In genomic region chr10:29941476-29941875, GRCh38 we compare ENCODE assay signal across 30 cellular contexts.
DNase-seq lines count a peak whose midpoint lies in the region; ATAC-seq and TF ChIP-seq lines count a peak whose summit lies in the region.
"Had no signal": no experiment of that assay in that cellular context is flagged by ENCODE, and none has a peak within 500 bp of the region (broad histone marks: within the 10 kb centered on the region; RNA-seq: fewer than 3 reads in every experiment).

No MANE protein-coding gene starts in this region.

- WGBS in SK-N-SH (ENCODE audit: low lambda C conversion rate): 81% methylated on average over 1 of the region's 1 CpG

- ATAC-seq in GM18498 (IDR thresholded peaks at IDR 0.05; ENCODE audit: unreplicated experiment) (no peak), HG03342 (IDR thresholded peaks at IDR 0.05; ENCODE audit: unreplicated experiment) (no peak)
- ATAC-seq: A549; CD8-positive, alpha-beta T cell had no signal

- no peak for TF ChIP-seq RAD21 in SK-N-SH (IDR thresholded peaks at IDR 0.05; ENCODE audit: low read length)

- H3F3A ChIP-seq in Loucy (ENCODE audit: low read depth) (no peaks in the 10 kb centered on the region), SK-N-SH (replicated peaks; ENCODE audit: insufficient read depth) (no peaks in the 10 kb centered on the region)

- H3K27ac ChIP-seq in SK-N-SH (ENCODE audit: low read depth in 2 of 2, low read length in 1 of 2): no peak overlapping the region
- H3K27ac ChIP-seq: 22Rv1; A549; BLaER1; BLaER1 treated with 17β-estradiol and CSF1 and Interleukin-3, amounts not matched to agents 10 nM and 100 nM; C4-2B had no signal

- POLR2A ChIA-PET in SK-N-SH (lab: Yijun Ruan, JAX): no interaction called here

- H3K9me2 ChIP-seq in Loucy (replicated peaks; ENCODE audit: low read depth, low read length): no peaks in the 10 kb centered on the region
- H3K9me2 ChIP-seq in SK-N-SH: no peaks in the 10 kb centered on the region

- H3K4me1 ChIP-seq in BE2C (peaks cover 17% of the 10 kb centered on the region), Loucy (ENCODE audit: insufficient read depth, low read length, poor library complexity, severe bottlenecking) (no peaks in the 10 kb centered on the region), SK-N-SH (ENCODE audit: control insufficient read depth in 1 of 2, insufficient read depth in 2 of 2, low read depth in 1 of 2, low read length in 1 of 2) (peaks cover 0 to 9% of the 10 kb centered on the region in 2 experiments; a peak in 1 of 4 replicates)
- H3K4me1 ChIP-seq: A549; BLaER1; BLaER1 treated with 17β-estradiol and CSF1 and Interleukin-3, amounts not matched to agents 10 nM and 100 nM; Caco-2 had no signal

- CTCF ChIA-PET in SK-N-SH (lab: Yijun Ruan, JAX): no interaction called here

- no peaks in the 10 kb centered on the region for H3K79me2 ChIP-seq in Loucy (ENCODE audit: insufficient read depth, low read length)
- H3K79me2 ChIP-seq in SK-N-SH (ENCODE audit: insufficient read depth): no peaks in the 10 kb centered on the region

- TF ChIP-seq EP300 in SK-N-SH (IDR thresholded peaks at IDR 0.05; ENCODE audit: borderline replicate concordance in 1 of 2, low read depth in 1 of 2, low read length in 1 of 2): no peak

- no peaks in the 10 kb centered on the region for H3K36me3 ChIP-seq in BE2C
- no peaks in the 10 kb centered on the region for H3K36me3 ChIP-seq in Loucy (ENCODE audit: insufficient read depth, low read length)
- no peaks in the 10 kb centered on the region for H3K36me3 ChIP-seq in SK-N-SH (replicated peaks in 1 of 2; ENCODE audit: control insufficient read depth in 1 of 2, insufficient read depth in 2 of 2, low read length in 1 of 2)
- H3K36me3 ChIP-seq: BLaER1; BLaER1 treated with 17β-estradiol and CSF1 and Interleukin-3, amounts not matched to agents 10 nM and 100 nM had no signal

- H3K9me3 ChIP-seq in BE2C: no peaks in the 10 kb centered on the region
- no peaks in the 10 kb centered on the region for H3K9me3 ChIP-seq in Loucy (ENCODE audit: insufficient read depth, low read depth, low read length)
- no peaks in the 10 kb centered on the region for H3K9me3 ChIP-seq in SK-N-SH
- H3K9me3 ChIP-seq: A549, BLaER1, Caco-2 had no signal

- DNase-seq in BE2C (peak; percentile 79), SK-N-DZ (ENCODE audit: low spot score) (peak; percentile 54), SK-N-SH (no peak)
- DNase-seq: 8988T; ACHN; AML-193; C1 segment of cervical spinal cord; Calu3; CD4-positive, alpha-beta memory T cell; CD4-positive, alpha-beta T cell; CD4-positive, CD25-positive, alpha-beta regulatory T cell; CD8-positive, alpha-beta memory T cell; CD8-positive, alpha-beta T cell; COR-L47; DMS 273 treated with DMSO at 0.1 percent for 48 hours; DMS153; DMS53; DMS79; DMS79 treated with DMSO at 0.1 percent for 48 hours; DND-41; EL had no signal

- H3K9ac ChIP-seq in Loucy (ENCODE audit: low read depth, low read length, poor library complexity, severe bottlenecking): no peak overlapping the region
- no peak overlapping the region for H3K9ac ChIP-seq in SK-N-SH
- H3K9ac ChIP-seq: BLaER1; BLaER1 treated with 17β-estradiol and CSF1 and Interleukin-3, amounts not matched to agents 10 nM and 100 nM had no signal

- no peak overlapping the region for H2AFZ ChIP-seq in Loucy (ENCODE audit: low read length)
- H2AFZ ChIP-seq in SK-N-SH (ENCODE audit: low read depth): no peak overlapping the region

- H3K27me3 ChIP-seq in BE2C (no peaks in the 10 kb centered on the region), Loucy (ENCODE audit: insufficient read depth, low read length, poor library complexity, severe bottlenecking) (no peaks in the 10 kb centered on the region), SK-N-SH (ENCODE audit: insufficient read depth) (no peaks in the 10 kb centered on the region)
- H3K27me3 ChIP-seq: BLaER1; BLaER1 treated with 17β-estradiol and CSF1 and Interleukin-3, amounts not matched to agents 10 nM and 100 nM had no signal

- H3K4me2 ChIP-seq in Loucy (ENCODE audit: low read depth, low read length, poor library complexity, severe bottlenecking): peak overlapping the region; percentile 11
- no peak overlapping the region for H3K4me2 ChIP-seq in SK-N-SH
- H3K4me2 ChIP-seq: A549; BLaER1; BLaER1 treated with 17β-estradiol and CSF1 and Interleukin-3, amounts not matched to agents 10 nM and 100 nM had no signal

- no peak for TF ChIP-seq CTCF in BE2C (IDR thresholded peaks at IDR 0.05; ENCODE audit: low read depth, low read length)
- TF ChIP-seq CTCF in Loucy (conservative IDR thresholded peaks at IDR 0.05; ENCODE audit: low read length): no peak
- TF ChIP-seq CTCF in SK-N-SH (IDR thresholded peaks at IDR 0.05): no peak

- H4K20me1 ChIP-seq in Loucy (ENCODE audit: insufficient read depth, low read length, poor library complexity, severe bottlenecking): no peaks in the 10 kb centered on the region
- no peaks in the 10 kb centered on the region for H4K20me1 ChIP-seq in SK-N-SH (ENCODE audit: insufficient read depth)
- H4K20me1 ChIP-seq: BLaER1; BLaER1 treated with 17β-estradiol and CSF1 and Interleukin-3, amounts not matched to agents 10 nM and 100 nM had no signal

- no peak overlapping the region for H3K4me3 ChIP-seq in BE2C (ENCODE audit: low read depth, low read length)
- no peak overlapping the region for H3K4me3 ChIP-seq in Loucy (ENCODE audit: low read length, poor library complexity, severe bottlenecking)
- H3K4me3 ChIP-seq in SK-N-SH (ENCODE audit: low read depth in 2 of 2, low read length in 1 of 2): no peak overlapping the region
- H3K4me3 ChIP-seq: A549; BLaER1; BLaER1 treated with 17β-estradiol and CSF1 and Interleukin-3, amounts not matched to agents 10 nM and 100 nM had no signal

TF ChIP-seq in SK-N-SH, 30 proteins besides CTCF, POLR2A, EP300 and RAD21:
- no peak for TF ChIP-seq TEAD4 (IDR thresholded peaks at IDR 0.05; ENCODE audit: borderline replicate concordance, insufficient read depth)
- TF ChIP-seq IRF3 (IDR thresholded peaks at IDR 0.05; ENCODE audit: low read depth, low read length): no peak
- TF ChIP-seq USF1 (IDR thresholded peaks at IDR 0.05; ENCODE audit: borderline replicate concordance, low read depth): no peak
- TF ChIP-seq POLR2AphosphoS5 (IDR thresholded peaks at IDR 0.05; ENCODE audit: low read depth, low read length): no peak
- TF ChIP-seq SIN3A (IDR thresholded peaks at IDR 0.05; ENCODE audit: borderline replicate concordance, low read depth, low read length): no peak
- TF ChIP-seq MXI1 (IDR thresholded peaks at IDR 0.05; ENCODE audit: low read depth, low read length): no peak
- no peak for TF ChIP-seq PBX3 (IDR thresholded peaks at IDR 0.05)
- no peak for TF ChIP-seq FOSL2 (IDR thresholded peaks at IDR 0.05; ENCODE audit: borderline replicate concordance, low read depth)
